Comparison of ENCODE assay signal across 15 cellular contexts in the genomic region with DNA sequence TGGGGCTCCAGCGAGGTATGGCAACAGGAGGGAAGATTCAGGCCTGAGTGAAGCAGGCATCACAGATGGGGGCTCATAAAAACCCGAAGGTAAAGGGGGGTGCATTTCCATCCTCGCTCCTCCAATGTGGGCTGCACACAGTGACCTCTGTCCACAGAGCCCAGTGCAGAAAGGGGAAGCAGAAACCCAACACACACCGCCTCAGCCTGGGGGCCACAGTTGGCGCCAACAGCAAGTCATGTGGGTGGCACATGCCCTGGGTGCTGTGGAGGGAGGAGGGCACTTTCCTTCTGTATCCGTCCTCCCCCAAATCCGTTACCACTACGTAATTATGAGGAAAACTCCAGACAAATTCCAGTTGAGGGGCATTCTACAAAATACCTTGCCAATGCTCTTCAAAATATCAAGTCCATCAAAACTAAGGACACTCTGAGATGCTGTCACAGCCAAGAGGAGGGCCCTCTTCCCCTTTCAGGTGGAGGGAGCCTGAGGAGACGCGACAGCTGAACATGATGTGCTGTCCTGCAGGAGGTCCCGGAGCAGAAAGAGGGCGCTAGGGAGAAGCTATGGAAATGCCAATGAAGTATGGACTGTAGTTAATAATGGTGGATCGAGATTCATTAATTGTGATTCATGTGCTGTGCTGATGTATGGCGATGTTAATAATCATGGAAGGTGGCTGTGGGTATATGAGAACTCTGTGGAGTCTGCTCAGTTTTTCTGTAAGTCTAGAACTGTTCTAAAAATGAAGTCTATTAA. TPM values are rescaled to one million over a fixed set of nuclear protein-coding genes. Genes with fewer than 3 reads are reported as not detected.
DNase-seq lines count a peak whose midpoint lies in the region; ATAC-seq and TF ChIP-seq lines count a peak whose summit lies in the region.
"Had no signal": no experiment of that assay in that cellular context is flagged by ENCODE, and none has a peak within 500 bp of the region (broad histone marks: within the 10 kb centered on the region; RNA-seq: fewer than 3 reads in every experiment).

No MANE protein-coding gene starts in this region.

- POLR2A ChIA-PET in activated CD4-positive, alpha-beta T cell treated with anti-CD3 and anti-CD28 coated beads for 36 hours (lab: Charles Lee) = no interaction called here

- intact Hi-C loops in activated CD4-positive, alpha-beta T cell treated with anti-CD3 and anti-CD28 coated beads for 36 hours (cut with DNase I, micrococcal nuclease) = no loop called here
- intact Hi-C loops in gastrocnemius medialis (cut with DNase I; ENCODE audit: low total_unique reads) = no loop called here

- peaks cover 65% of the 10 kb centered on the region for H3K4me1 Mint-ChIP-seq in activated CD4-positive, alpha-beta T cell treated with anti-CD3 and anti-CD28 coated beads for 36 hours
- H3K4me1 Mint-ChIP-seq in progenitor cell of endocrine pancreas (ENCODE audit: low read depth) = no peaks in the 10 kb centered on the region
- H3K4me1 Mint-ChIP-seq in stimulated activated memory B cell treated with anti-CD40 and anti-IgM and Interleukin-4, amounts not matched to agents 10 μg/mL and 1 μg/mL and 100 μg/mL, for 72 hours = no peaks in the 10 kb centered on the region

- H3K4me3 ChIP-seq in gastrocnemius medialis = no peak overlapping the region

- no peaks in the 10 kb centered on the region for H3K27me3 Mint-ChIP-seq in activated CD4-positive, alpha-beta T cell treated with anti-CD3 and anti-CD28 coated beads for 36 hours
- H3K27me3 Mint-ChIP-seq in progenitor cell of endocrine pancreas = no peaks in the 10 kb centered on the region
- H3K27me3 Mint-ChIP-seq in stimulated activated memory B cell treated with anti-CD40 and anti-IgM and Interleukin-4, amounts not matched to agents 10 μg/mL and 1 μg/mL and 100 μg/mL, for 72 hours = no peaks in the 10 kb centered on the region

- no peak overlapping the region for H3K27ac Mint-ChIP-seq in activated CD4-positive, alpha-beta T cell treated with anti-CD3 and anti-CD28 coated beads for 36 hours
- H3K27ac Mint-ChIP-seq in progenitor cell of endocrine pancreas = no peak overlapping the region
- no peak overlapping the region for H3K27ac Mint-ChIP-seq in stimulated activated memory B cell treated with anti-CD40 and anti-IgM and Interleukin-4, amounts not matched to agents 10 μg/mL and 1 μg/mL and 100 μg/mL, for 72 hours
- H3K27ac Mint-ChIP-seq: activated naive CD4-positive, alpha-beta T cell treated with anti-CD3 and anti-CD28 coated beads, Interleukin-2, amount 50 U/mL, for 72 hours had no signal

- TF ChIP-seq POLR2A in gastrocnemius medialis (IDR thresholded peaks at IDR 0.05) = no peak

- no peaks in the 10 kb centered on the region for H3K9me3 ChIP-seq in gastrocnemius medialis

- TF ChIP-seq CTCF in progenitor cell of endocrine pancreas (IDR thresholded peaks at IDR 0.05; ENCODE audit: unreplicated experiment) = peak; percentile 12
- TF ChIP-seq CTCF in gastrocnemius medialis (IDR thresholded peaks at IDR 0.05 in 4 of 5, conservative IDR thresholded peaks at IDR 0.05 in 1 of 5) = no peak

- peak; percentile 44 for ATAC-seq in activated CD4-positive, alpha-beta T cell treated with anti-CD3 and anti-CD28 coated beads for 36 hours
- ATAC-seq in gastrocnemius medialis = no peak
- no peak for ATAC-seq in stimulated activated memory B cell treated with anti-CD40 and anti-IgM and Interleukin-4, amounts not matched to agents 10 μg/mL and 1 μg/mL and 100 μg/mL, for 72 hours
- ATAC-seq: activated naive CD4-positive, alpha-beta T cell treated with anti-CD3 and anti-CD28 coated beads, Interleukin-2, amount 50 U/mL, for 72 hours had no signal

- no peak for DNase-seq in activated CD4-positive, alpha-beta T cell treated with anti-CD3 and anti-CD28 coated beads for 36 hours
- DNase-seq in activated CD4-positive, alpha-beta T cell treated with anti-CD3 and anti-CD28 coated beads, Interleukin-2, amount 50 U/mL, for 1 hour = no peak
- peak; percentile 29 for DNase-seq in NCI-H69 (lab: John Stamatoyannopoulos, UW)
- DNase-seq in progenitor cell of endocrine pancreas (ENCODE audit: low spot score, unreplicated experiment) = no peak
- DNase-seq in gastrocnemius medialis = no peak
- DNase-seq in activated gamma-delta T cell (lab: John Stamatoyannopoulos, UW) = no peak
- DNase-seq: EL, NCI-H1048, NCI-H524 treated with DMSO at 0.1 percent for 48 hours, SW 1271 had no signal

- in situ Hi-C loops in gastrocnemius medialis (cut with MboI; ENCODE audit: low sequenced_read_pairs in 4 of 4) = no loop called here

- no peaks in the 10 kb centered on the region for H3K36me3 ChIP-seq in gastrocnemius medialis

- CTCF ChIA-PET in activated CD4-positive, alpha-beta T cell treated with anti-CD3 and anti-CD28 coated beads for 36 hours (lab: Charles Lee) = interaction anchor here (0.7 to 2.1 kb wide), 5 partner anchors 10 to 98 kb away, joined by 3 to 10 read pairs (median 5); no protein-coding TSS in a partner anchor

- H3K27me3 ChIP-seq in gastrocnemius medialis = peaks cover 0 to 2% (median 0%) of the 10 kb centered on the region in 3 donors

- H3K9me3 Mint-ChIP-seq in activated CD4-positive, alpha-beta T cell treated with anti-CD3 and anti-CD28 coated beads for 36 hours (ENCODE audit: low read depth) = no peaks in the 10 kb centered on the region
- H3K9me3 Mint-ChIP-seq in progenitor cell of endocrine pancreas (ENCODE audit: low read depth) = peaks cover under 1% of the 10 kb centered on the region
- no peaks in the 10 kb centered on the region for H3K9me3 Mint-ChIP-seq in stimulated activated memory B cell treated with anti-CD40 and anti-IgM and Interleukin-4, amounts not matched to agents 10 μg/mL and 1 μg/mL and 100 μg/mL, for 72 hours
- H3K9me3 Mint-ChIP-seq: activated naive CD4-positive, alpha-beta T cell treated with anti-CD3 and anti-CD28 coated beads, Interleukin-2, amount 50 U/mL, for 72 hours had no signal

- H3K4me1 ChIP-seq in gastrocnemius medialis = no peaks in the 10 kb centered on the region

- no peak overlapping the region for H3K4me3 Mint-ChIP-seq in activated CD4-positive, alpha-beta T cell treated with anti-CD3 and anti-CD28 coated beads for 36 hours
- no peak overlapping the region for H3K4me3 Mint-ChIP-seq in progenitor cell of endocrine pancreas (ENCODE audit: low read depth)
- no peak overlapping the region for H3K4me3 Mint-ChIP-seq in stimulated activated memory B cell treated with anti-CD40 and anti-IgM and Interleukin-4, amounts not matched to agents 10 μg/mL and 1 μg/mL and 100 μg/mL, for 72 hours

- H3K36me3 Mint-ChIP-seq in activated CD4-positive, alpha-beta T cell treated with anti-CD3 and anti-CD28 coated beads for 36 hours (ENCODE audit: low read depth) = no peaks in the 10 kb centered on the region
- peaks cover 2% of the 10 kb centered on the region for H3K36me3 Mint-ChIP-seq in progenitor cell of endocrine pancreas (ENCODE audit: insufficient read depth)
- no peaks in the 10 kb centered on the region for H3K36me3 Mint-ChIP-seq in stimulated activated memory B cell treated with anti-CD40 and anti-IgM and Interleukin-4, amounts not matched to agents 10 μg/mL and 1 μg/mL and 100 μg/mL, for 72 hours
- H3K36me3 Mint-ChIP-seq: activated naive CD4-positive, alpha-beta T cell treated with anti-CD3 and anti-CD28 coated beads, Interleukin-2, amount 50 U/mL, for 72 hours had no signal

- peak overlapping the region; percentile 23 for H3K27ac ChIP-seq in cingulate gyrus (ENCODE audit: low read depth, low read length)
- H3K27ac ChIP-seq in gastrocnemius medialis = no peak overlapping the region

RNA-seq across cellular contexts. Expression of gene APBA2, which starts 16.4 kb away (rescaled TPM):
- total RNA-seq in activated CD4-positive, alpha-beta T cell treated with anti-CD3 and anti-CD28 coated beads for 36 hours = 10 to 100 TPM; 12.8 to 17.5 TPM
- total RNA-seq in progenitor cell of endocrine pancreas (37.1 and 41.0 TPM in 2 replicates), gastrocnemius medialis (under 1 TPM in 2 of 4 donors, not detected in 2; 0.19 to 0.31 TPM)

RNA-seq across cellular contexts. Expression of gene GOLGA6L7, which starts 53.7 kb away (rescaled TPM):
- total RNA-seq in activated CD4-positive, alpha-beta T cell treated with anti-CD3 and anti-CD28 coated beads for 36 hours = not detected
- total RNA-seq in progenitor cell of endocrine pancreas = not detected in 2 replicates
- total RNA-seq in gastrocnemius medialis = not detected
- total RNA-seq: activated naive CD4-positive, alpha-beta T cell treated with anti-CD3 and anti-CD28 coated beads, Interleukin-2, amount 50 U/mL, for 72 hours; liver; omental fat pad had no signal

Comparison
In these comparisons a context has a peak if more than half of its experiments do, and no peak if none do; other contexts are left out.
1. RNA of gene APBA2, which starts 16.4 kb away (total RNA-seq): 37.1 to 41.0 TPM in progenitor cell of endocrine pancreas and 12.8 to 17.5 TPM in activated CD4-positive, alpha-beta T cell treated with anti-CD3 and anti-CD28 coated beads for 36 hours; 0.19 to 0.31 TPM in gastrocnemius medialis; every median in the first group is over 10 times any median in the second.